Comparison of ENCODE assay signal across 10 cellular contexts in the genomic region with DNA sequence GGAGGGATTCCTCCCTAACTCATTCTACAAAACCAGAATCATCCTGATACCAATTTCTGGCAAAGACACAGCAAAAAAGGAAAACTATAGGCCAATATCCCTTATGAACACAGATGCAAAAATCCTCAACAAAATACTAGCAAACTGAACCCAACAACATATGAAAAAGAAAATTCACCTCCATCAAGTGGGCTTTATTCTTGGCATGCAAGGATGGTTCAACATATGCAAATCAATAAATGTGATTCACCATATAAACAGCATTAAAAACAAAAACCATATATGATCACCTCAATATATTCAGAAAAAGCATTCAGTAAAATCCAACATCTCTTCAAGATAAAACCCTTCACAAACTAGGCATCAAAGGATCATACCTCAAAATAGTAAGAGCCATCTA.
"Had no signal": no experiment of that assay in that cellular context is flagged by ENCODE, and none has a peak within 500 bp of the region (broad histone marks: within the 10 kb centered on the region; RNA-seq: fewer than 3 reads in every experiment).

No MANE protein-coding gene starts in this region.

- ATAC-seq: GM23338, HCT116 had no signal

- H2AFZ ChIP-seq: GM23248, GM23338 had no signal

- DNase-seq: GM23248, GOT3, H7, H9, HCEC 1CT, HFFc6 had no signal

- H3K27ac ChIP-seq: GM23248 had no signal

- FAIRE-seq: H1 had no signal

- H3K9ac ChIP-seq: GM23248 had no signal

- H3K4me2 ChIP-seq: GM23338 had no signal

- H3K4me3 ChIP-seq: GM23248, GM23338, HAP-1 had no signal

- H3K36me3 ChIP-seq: HAP-1 had no signal
